2 cellular contexts compared by ENCODE assay signal in the genomic region with DNA sequence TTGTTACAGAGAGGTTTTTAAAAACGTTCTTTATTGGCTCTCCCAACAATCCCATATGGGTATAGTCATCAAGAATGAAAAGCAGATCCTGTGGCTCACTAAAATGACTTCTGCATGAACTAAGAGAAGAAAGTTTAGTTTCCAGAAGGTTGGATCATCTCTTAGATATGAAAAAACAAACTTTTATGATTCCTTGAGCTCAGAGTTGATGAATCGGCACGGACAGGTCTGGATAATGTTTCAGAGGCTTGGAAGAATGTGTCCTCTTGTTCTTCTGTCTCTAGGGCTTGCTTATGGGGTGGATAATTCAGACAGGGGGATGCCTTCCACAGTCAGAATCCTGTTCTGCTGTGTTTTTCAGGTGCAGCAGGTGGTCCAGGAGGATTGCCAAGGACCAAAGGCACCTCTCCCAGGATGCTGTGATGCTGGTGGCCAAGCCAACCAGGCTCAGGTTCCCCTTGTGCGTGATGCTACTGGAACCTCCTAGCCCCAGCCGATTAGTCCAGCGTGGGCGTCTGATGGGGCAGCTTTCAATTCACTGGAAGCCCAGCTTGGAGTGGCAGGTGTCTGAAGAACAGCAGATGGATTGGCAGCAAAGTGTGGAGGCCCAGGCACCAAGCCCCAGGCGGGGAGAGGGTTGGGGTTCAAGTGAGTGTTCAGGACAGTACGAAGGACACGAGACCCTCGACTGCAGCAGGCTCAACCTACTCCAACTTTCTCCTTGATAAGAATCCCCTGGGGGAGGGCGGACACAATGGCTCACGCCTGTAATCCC.
TF ChIP-seq lines count a peak whose summit lies in the region.

No MANE protein-coding gene starts in this region.

TF ChIP-seq in SK-N-SH treated with all-trans-retinoic acid at 6 μM for 48 hours, 23 proteins besides CTCF, POLR2A, EP300 and RAD21 (continued from another document):
- TF ChIP-seq, protein P1, sequence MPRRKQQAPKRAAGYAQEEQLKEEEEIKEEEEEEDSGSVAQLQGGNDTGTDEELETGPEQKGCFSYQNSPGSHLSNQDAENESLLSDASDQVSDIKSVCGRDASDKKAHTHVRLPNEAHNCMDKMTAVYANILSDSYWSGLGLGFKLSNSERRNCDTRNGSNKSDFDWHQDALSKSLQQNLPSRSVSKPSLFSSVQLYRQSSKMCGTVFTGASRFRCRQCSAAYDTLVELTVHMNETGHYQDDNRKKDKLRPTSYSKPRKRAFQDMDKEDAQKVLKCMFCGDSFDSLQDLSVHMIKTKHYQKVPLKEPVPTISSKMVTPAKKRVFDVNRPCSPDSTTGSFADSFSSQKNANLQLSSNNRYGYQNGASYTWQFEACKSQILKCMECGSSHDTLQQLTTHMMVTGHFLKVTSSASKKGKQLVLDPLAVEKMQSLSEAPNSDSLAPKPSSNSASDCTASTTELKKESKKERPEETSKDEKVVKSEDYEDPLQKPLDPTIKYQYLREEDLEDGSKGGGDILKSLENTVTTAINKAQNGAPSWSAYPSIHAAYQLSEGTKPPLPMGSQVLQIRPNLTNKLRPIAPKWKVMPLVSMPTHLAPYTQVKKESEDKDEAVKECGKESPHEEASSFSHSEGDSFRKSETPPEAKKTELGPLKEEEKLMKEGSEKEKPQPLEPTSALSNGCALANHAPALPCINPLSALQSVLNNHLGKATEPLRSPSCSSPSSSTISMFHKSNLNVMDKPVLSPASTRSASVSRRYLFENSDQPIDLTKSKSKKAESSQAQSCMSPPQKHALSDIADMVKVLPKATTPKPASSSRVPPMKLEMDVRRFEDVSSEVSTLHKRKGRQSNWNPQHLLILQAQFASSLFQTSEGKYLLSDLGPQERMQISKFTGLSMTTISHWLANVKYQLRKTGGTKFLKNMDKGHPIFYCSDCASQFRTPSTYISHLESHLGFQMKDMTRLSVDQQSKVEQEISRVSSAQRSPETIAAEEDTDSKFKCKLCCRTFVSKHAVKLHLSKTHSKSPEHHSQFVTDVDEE (CRISPR knock-in tag; IDR thresholded peaks at IDR 0.05): no peak
- TF ChIP-seq TCF4 (CRISPR knock-in tag; IDR thresholded peaks at IDR 0.05; ENCODE audit: borderline replicate concordance) (no peak), OSR1 (CRISPR knock-in tag; IDR thresholded peaks at IDR 0.05) (no peak), ZNF8 (CRISPR knock-in tag; IDR thresholded peaks at IDR 0.05) (no peak), TOX (CRISPR knock-in tag; IDR thresholded peaks at IDR 0.05; ENCODE audit: borderline replicate concordance) (no peak), RARB (CRISPR knock-in tag; IDR thresholded peaks at IDR 0.05) (no peak)
- TF ChIP-seq, protein P2, sequence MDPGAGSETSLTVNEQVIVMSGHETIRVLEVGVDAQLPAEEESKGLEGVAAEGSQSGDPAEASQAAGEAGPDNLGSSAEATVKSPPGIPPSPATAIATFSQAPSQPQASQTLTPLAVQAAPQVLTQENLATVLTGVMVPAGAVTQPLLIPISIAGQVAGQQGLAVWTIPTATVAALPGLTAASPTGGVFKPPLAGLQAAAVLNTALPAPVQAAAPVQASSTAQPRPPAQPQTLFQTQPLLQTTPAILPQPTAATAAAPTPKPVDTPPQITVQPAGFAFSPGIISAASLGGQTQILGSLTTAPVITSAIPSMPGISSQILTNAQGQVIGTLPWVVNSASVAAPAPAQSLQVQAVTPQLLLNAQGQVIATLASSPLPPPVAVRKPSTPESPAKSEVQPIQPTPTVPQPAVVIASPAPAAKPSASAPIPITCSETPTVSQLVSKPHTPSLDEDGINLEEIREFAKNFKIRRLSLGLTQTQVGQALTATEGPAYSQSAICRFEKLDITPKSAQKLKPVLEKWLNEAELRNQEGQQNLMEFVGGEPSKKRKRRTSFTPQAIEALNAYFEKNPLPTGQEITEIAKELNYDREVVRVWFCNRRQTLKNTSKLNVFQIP (CRISPR knock-in tag; IDR thresholded peaks at IDR 0.05; ENCODE audit: borderline replicate concordance, low read depth): no peak
- TF ChIP-seq, protein P3, sequence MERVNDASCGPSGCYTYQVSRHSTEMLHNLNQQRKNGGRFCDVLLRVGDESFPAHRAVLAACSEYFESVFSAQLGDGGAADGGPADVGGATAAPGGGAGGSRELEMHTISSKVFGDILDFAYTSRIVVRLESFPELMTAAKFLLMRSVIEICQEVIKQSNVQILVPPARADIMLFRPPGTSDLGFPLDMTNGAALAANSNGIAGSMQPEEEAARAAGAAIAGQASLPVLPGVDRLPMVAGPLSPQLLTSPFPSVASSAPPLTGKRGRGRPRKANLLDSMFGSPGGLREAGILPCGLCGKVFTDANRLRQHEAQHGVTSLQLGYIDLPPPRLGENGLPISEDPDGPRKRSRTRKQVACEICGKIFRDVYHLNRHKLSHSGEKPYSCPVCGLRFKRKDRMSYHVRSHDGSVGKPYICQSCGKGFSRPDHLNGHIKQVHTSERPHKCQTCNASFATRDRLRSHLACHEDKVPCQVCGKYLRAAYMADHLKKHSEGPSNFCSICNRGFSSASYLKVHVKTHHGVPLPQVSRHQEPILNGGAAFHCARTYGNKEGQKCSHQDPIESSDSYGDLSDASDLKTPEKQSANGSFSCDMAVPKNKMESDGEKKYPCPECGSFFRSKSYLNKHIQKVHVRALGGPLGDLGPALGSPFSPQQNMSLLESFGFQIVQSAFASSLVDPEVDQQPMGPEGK (CRISPR knock-in tag; IDR thresholded peaks at IDR 0.05; ENCODE audit: borderline replicate concordance): no peak

TF ChIP-seq in GM23338, 12 proteins besides CTCF, POLR2A, EP300 and RAD21 (continued from another document):
- TF ChIP-seq ZNF331 (CRISPR knock-in tag; IDR thresholded peaks at IDR 0.05; ENCODE audit: low read depth) (no peak), EZH2 (IDR thresholded peaks at IDR 0.05; ENCODE audit: low read depth, unreplicated experiment) (no peak)
- TF ChIP-seq, protein P4, sequence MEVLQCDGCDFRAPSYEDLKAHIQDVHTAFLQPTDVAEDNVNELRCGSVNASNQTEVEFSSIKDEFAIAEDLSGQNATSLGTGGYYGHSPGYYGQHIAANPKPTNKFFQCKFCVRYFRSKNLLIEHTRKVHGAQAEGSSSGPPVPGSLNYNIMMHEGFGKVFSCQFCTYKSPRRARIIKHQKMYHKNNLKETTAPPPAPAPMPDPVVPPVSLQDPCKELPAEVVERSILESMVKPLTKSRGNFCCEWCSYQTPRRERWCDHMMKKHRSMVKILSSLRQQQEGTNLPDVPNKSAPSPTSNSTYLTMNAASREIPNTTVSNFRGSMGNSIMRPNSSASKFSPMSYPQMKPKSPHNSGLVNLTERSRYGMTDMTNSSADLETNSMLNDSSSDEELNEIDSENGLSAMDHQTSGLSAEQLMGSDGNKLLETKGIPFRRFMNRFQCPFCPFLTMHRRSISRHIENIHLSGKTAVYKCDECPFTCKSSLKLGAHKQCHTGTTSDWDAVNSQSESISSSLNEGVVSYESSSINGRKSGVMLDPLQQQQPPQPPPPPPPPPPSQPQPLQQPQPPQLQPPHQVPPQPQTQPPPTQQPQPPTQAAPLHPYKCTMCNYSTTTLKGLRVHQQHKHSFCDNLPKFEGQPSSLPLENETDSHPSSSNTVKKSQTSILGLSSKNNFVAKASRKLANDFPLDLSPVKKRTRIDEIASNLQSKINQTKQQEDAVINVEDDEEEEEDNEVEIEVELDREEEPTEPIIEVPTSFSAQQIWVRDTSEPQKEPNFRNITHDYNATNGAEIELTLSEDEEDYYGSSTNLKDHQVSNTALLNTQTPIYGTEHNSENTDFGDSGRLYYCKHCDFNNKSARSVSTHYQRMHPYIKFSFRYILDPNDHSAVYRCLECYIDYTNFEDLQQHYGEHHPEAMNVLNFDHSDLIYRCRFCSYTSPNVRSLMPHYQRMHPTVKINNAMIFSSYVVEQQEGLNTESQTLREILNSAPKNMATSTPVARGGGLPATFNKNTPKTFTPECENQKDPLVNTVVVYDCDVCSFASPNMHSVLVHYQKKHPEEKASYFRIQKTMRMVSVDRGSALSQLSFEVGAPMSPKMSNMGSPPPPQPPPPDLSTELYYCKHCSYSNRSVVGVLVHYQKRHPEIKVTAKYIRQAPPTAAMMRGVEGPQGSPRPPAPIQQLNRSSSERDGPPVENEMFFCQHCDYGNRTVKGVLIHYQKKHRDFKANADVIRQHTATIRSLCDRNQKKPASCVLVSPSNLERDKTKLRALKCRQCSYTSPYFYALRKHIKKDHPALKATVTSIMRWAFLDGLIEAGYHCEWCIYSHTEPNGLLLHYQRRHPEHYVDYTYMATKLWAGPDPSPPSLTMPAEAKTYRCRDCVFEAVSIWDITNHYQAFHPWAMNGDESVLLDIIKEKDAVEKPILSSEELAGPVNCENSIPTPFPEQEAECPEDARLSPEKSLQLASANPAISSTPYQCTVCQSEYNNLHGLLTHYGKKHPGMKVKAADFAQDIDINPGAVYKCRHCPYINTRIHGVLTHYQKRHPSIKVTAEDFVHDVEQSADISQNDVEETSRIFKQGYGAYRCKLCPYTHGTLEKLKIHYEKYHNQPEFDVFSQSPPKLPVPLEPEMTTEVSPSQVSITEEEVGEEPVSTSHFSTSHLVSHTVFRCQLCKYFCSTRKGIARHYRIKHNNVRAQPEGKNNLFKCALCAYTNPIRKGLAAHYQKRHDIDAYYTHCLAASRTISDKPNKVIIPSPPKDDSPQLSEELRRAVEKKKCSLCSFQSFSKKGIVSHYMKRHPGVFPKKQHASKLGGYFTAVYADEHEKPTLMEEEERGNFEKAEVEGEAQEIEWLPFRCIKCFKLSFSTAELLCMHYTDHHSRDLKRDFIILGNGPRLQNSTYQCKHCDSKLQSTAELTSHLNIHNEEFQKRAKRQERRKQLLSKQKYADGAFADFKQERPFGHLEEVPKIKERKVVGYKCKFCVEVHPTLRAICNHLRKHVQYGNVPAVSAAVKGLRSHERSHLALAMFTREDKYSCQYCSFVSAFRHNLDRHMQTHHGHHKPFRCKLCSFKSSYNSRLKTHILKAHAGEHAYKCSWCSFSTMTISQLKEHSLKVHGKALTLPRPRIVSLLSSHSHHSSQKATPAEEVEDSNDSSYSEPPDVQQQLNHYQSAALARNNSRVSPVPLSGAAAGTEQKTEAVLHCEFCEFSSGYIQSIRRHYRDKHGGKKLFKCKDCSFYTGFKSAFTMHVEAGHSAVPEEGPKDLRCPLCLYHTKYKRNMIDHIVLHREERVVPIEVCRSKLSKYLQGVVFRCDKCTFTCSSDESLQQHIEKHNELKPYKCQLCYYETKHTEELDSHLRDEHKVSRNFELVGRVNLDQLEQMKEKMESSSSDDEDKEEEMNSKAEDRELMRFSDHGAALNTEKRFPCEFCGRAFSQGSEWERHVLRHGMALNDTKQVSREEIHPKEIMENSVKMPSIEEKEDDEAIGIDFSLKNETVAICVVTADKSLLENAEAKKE (CRISPR knock-in tag; IDR thresholded peaks at IDR 0.05): no peak
